In the genomic region with DNA sequence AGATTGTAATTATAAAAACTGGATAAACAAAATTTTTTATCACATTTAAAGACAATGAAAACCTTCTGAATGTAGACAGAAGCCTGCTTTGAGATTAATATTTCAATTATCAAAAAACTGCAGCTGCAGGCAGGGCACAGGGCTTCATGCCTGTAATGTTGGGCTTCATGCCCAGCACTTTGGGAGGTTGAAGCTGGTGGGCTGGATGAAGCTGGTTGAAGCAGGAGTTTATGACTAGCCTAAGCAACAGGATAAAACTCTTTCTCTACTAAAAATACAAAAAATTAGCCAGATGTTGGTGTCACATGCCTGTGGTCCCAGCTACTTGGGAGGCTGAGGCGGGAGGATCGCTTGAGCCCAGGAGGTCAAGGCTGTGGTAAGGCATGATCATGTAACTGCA, we compare ENCODE assay signal across 22 cellular contexts. TPM values are rescaled to one million over a fixed set of nuclear protein-coding genes. Genes with fewer than 3 reads are reported as not detected.
DNase-seq lines count a peak whose midpoint lies in the region; ATAC-seq, FAIRE-seq and TF ChIP-seq lines count a peak whose summit lies in the region.
"Had no signal": no experiment of that assay in that cellular context is flagged by ENCODE, and none has a peak within 500 bp of the region (broad histone marks: within the 10 kb centered on the region; RNA-seq: fewer than 3 reads in every experiment).

No MANE protein-coding gene starts in this region.

- H3K4me1 ChIP-seq in pancreas, result peaks cover 0 to 5% (median 3%) of the 10 kb centered on the region in 3 donors

- WGBS in pancreas, 2 donors, result 95 to 100% methylated on average over 2 of the region's 2 CpGs

- FAIRE-seq in pancreas (lab: Jason Lieb, UNC), result no peak
- FAIRE-seq: HTR-8/SVneo, K562 had no signal

- ATAC-seq in pancreas, result peak in 3 of 4 donors; percentile 34 to 57 (median 37)
- no peak for ATAC-seq in GM19328 (IDR thresholded peaks at IDR 0.05; ENCODE audit: unreplicated experiment)
- ATAC-seq: CD8-positive, alpha-beta T cell; K562; PC-3 had no signal

- TF ChIP-seq CTCF in fibroblast of mammary gland (conservative IDR thresholded peaks at IDR 0.05; ENCODE audit: control insufficient read depth, insufficient read depth, low read depth, low read length) (no peak), pancreas (IDR thresholded peaks at IDR 0.05) (no peak)

- intact Hi-C loops in pancreas (cut with DNase I), result no loop called here

- H3K27me3 ChIP-seq in pancreas (no peaks in the 10 kb centered on the region), H7 (ENCODE audit: control insufficient read depth, insufficient read depth, low read length) (no peaks in the 10 kb centered on the region)
- H3K27me3 ChIP-seq: BLaER1 treated with 17β-estradiol and CSF1 and Interleukin-3, amounts not matched to agents 10 nM and 100 nM had no signal

- no peaks in the 10 kb centered on the region for H3K36me3 ChIP-seq in pancreas
- H3K36me3 ChIP-seq in H7 (replicated peaks; ENCODE audit: control insufficient read depth, insufficient read depth, low read length), result no peaks in the 10 kb centered on the region

- no peak overlapping the region for H3K27ac ChIP-seq in pancreas
- H3K27ac ChIP-seq: BLaER1 treated with 17β-estradiol and CSF1 and Interleukin-3, amounts not matched to agents 10 nM and 100 nM had no signal

- DNase-seq in HUDEP-2 (lab: John Stamatoyannopoulos, UW; ENCODE audit: unreplicated experiment in 76 of 76) (peak in 70 of 76 experiments; percentile 15 to 82 (median 51)), astrocyte of the hippocampus (ENCODE audit: low read depth, low spot score) (peak; percentile 31), fibroblast of mammary gland (ENCODE audit: low read depth) (peak; percentile 22), pancreas (no peak), SW 1271 (lab: John Stamatoyannopoulos, UW) (no peak), H7 (no peak)
- DNase-seq: CD8-positive, alpha-beta T cell; DMS53; H9; MV-4-11; NCI-H1417; NCI-H187; NCI-H2107; NCI-H510A; NCI-H82; PC-3; RPMI8226; SIG-M5 had no signal

- no peaks in the 10 kb centered on the region for H3K9me3 ChIP-seq in pancreas

- H3K4me3 ChIP-seq in fibroblast of mammary gland (ENCODE audit: control insufficient read depth, low read depth, low read length) (no peak overlapping the region), pancreas (no peak overlapping the region), H7 (ENCODE audit: insufficient read depth, low read depth, low read length) (no peak overlapping the region)
- H3K4me3 ChIP-seq: BLaER1 treated with 17β-estradiol and CSF1 and Interleukin-3, amounts not matched to agents 10 nM and 100 nM; K562 had no signal

RNA-seq across cellular contexts. Expression of gene PDZD8, which starts 41.2 kb away (rescaled TPM):
- total RNA-seq in pancreas, result 10 to 100 TPM; 29.4 to 55.9 (median 42.9) TPM
- 1 to 10 TPM; 4.6 to 7.6 TPM for polyA plus RNA-seq in pancreas
- 15.2 and 21.1 TPM in 2 replicates for total RNA-seq in H7 (2014; rRNA removed; shearing (Covaris generic))

Comparison
In these comparisons a context has a peak if more than half of its experiments do, and no peak if none do; other contexts are left out.
1. DNase-seq: peak in HUDEP-2 (70 of 76), astrocyte of the hippocampus (single experiment) and fibroblast of mammary gland (single experiment); none in pancreas (0 of 6), SW 1271 (0 of 2) and H7 (single experiment).